In genomic region chr1:3266870-3267549, GRCh38 we compare ENCODE assay signal across 36 cellular contexts.
"Had no signal": no experiment of that assay in that cellular context is flagged by ENCODE, and none has a peak within 500 bp of the region (broad histone marks: within the 10 kb centered on the region; RNA-seq: fewer than 3 reads in every experiment).

No MANE protein-coding gene starts in this region.

- H3K9me3 ChIP-seq: ascending aorta, breast epithelium, gastrocnemius medialis, heart left ventricle had no signal

- DNase-seq: activated CD4-positive, alpha-beta memory T cell treated with anti-CD3 and anti-CD28 coated beads for 36 hours; activated CD4-positive, alpha-beta T cell treated with anti-CD3 and anti-CD28 coated beads for 36 hours; activated CD4-positive, alpha-beta T cell treated with anti-CD3 and anti-CD28 coated beads, Interleukin-2, amount 10 ng/mL, durations not matched to agents 24 days and 14 days; activated CD4-positive, CD25-positive, alpha-beta regulatory T cell; activated CD4-positive, CD25-positive, alpha-beta regulatory T cell treated with anti-CD3 and anti-CD28 coated beads, Interleukin-2, amount 50 U/mL, for 72 hours; activated CD8-positive, alpha-beta memory T cell treated with anti-CD3 and anti-CD28 coated beads, Interleukin-2, amount 10 ng/mL, durations not matched to agents 7 days and 5 days; activated CD8-positive, alpha-beta memory T cell treated with anti-CD3 and anti-CD28 coated beads, Interleukin-2, amount 50 U/mL, for 4 hours; activated CD8-positive, alpha-beta T cell treated with anti-CD3 and anti-CD28 coated beads, Interleukin-2, amount 10 ng/mL, durations not matched to agents 7 days and 5 days; activated gamma-delta T cell; activated naive CD4-positive, alpha-beta T cell; activated naive CD4-positive, alpha-beta T cell treated with anti-CD3 and anti-CD28 coated beads, Interleukin-2, amount 10 ng/mL, durations not matched to agents 7 days and 5 days; activated naive CD8-positive, alpha-beta T cell treated with anti-CD3 and anti-CD28 coated beads, Interleukin-2, amount 10 ng/mL, durations not matched to agents 7 days and 5 days; activated T-cell treated with anti-CD3 and anti-CD28 coated beads, Interleukin-2, amount 50 U/mL, for 1 hour; activated T-cell treated with anti-CD3 and anti-CD28 coated beads, Interleukin-2, amount 50 U/mL, for 48 hours; central memory CD4-positive, alpha-beta T cell; cerebellar nuclear complex; dorsolateral prefrontal cortex; effector memory CD4-positive, alpha-beta T cell; endodermal cell; foreskin keratinocyte; gastrocnemius medialis; glutamatergic neuron; heart left ventricle; T-helper 1 cell; T-helper 17 cell; T1000 had no signal

- H3K27me3 ChIP-seq: ascending aorta, cardiac muscle cell, foreskin keratinocyte had no signal

- H3K4me1 Mint-ChIP-seq: activated CD4-positive, alpha-beta T cell treated with anti-CD3 and anti-CD28 coated beads for 36 hours; activated CD4-positive, alpha-beta T cell treated with anti-CD3 and anti-CD28 coated beads, Interleukin-2, amount 10 ng/mL, durations not matched to agents 24 days and 14 days; activated CD8-positive, alpha-beta memory T cell treated with anti-CD3 and anti-CD28 coated beads, Interleukin-2, amount 10 ng/mL, durations not matched to agents 7 days and 5 days; activated naive CD4-positive, alpha-beta T cell treated with anti-CD3 and anti-CD28 coated beads, Interleukin-2, amount 10 ng/mL, durations not matched to agents 7 days and 5 days; activated naive CD8-positive, alpha-beta T cell treated with anti-CD3 and anti-CD28 coated beads, Interleukin-2, amount 10 ng/mL, durations not matched to agents 7 days and 5 days had no signal

- H3K4me1 ChIP-seq: breast epithelium, foreskin keratinocyte, gastrocnemius medialis had no signal

- H3K4me3 Mint-ChIP-seq: activated CD4-positive, alpha-beta memory T cell treated with anti-CD3 and anti-CD28 coated beads for 36 hours; activated CD4-positive, alpha-beta T cell treated with anti-CD3 and anti-CD28 coated beads for 36 hours; activated CD4-positive, alpha-beta T cell treated with anti-CD3 and anti-CD28 coated beads, Interleukin-2, amount 10 ng/mL, durations not matched to agents 24 days and 14 days; activated CD8-positive, alpha-beta memory T cell treated with anti-CD3 and anti-CD28 coated beads, Interleukin-2, amount 10 ng/mL, durations not matched to agents 7 days and 5 days; activated CD8-positive, alpha-beta T cell treated with anti-CD3 and anti-CD28 coated beads, Interleukin-2, amount 10 ng/mL, durations not matched to agents 7 days and 5 days; activated naive CD4-positive, alpha-beta T cell treated with anti-CD3 and anti-CD28 coated beads, Interleukin-2, amount 10 ng/mL, durations not matched to agents 7 days and 5 days; activated naive CD8-positive, alpha-beta T cell treated with anti-CD3 and anti-CD28 coated beads, Interleukin-2, amount 10 ng/mL, durations not matched to agents 7 days and 5 days; activated T-helper 1 cell treated with anti-CD3 and anti-CD28 coated beads, Interleukin-12 subunit alpha, Interleukin-12 subunit beta, Interleukin-2, Interleukin-4 antibody, amounts not matched to agents 30 ng/mL and 10 ng/mL and 1 ng/mL, durations not matched to agents 14 hours and 24 hours and 36 hours; dendritic cell treated with granulocyte-macrophage colony-stimulating factor and Interleukin-4, amounts not matched to agents 40 ng/mL and 50 ng/mL, for 4 days; endodermal cell; T-helper 17 cell; T-helper 2 cell treated with Interferon-gamma antibody and Interleukin-4, amounts not matched to agents 5 μg/mL and 100 μg/mL, for 36 hours had no signal

- H3K36me3 Mint-ChIP-seq: activated CD4-positive, alpha-beta memory T cell treated with anti-CD3 and anti-CD28 coated beads for 36 hours; activated CD8-positive, alpha-beta memory T cell treated with anti-CD3 and anti-CD28 coated beads, Interleukin-2, amount 10 ng/mL, durations not matched to agents 7 days and 5 days; activated naive CD4-positive, alpha-beta T cell treated with anti-CD3 and anti-CD28 coated beads, Interleukin-2, amount 10 ng/mL, durations not matched to agents 7 days and 5 days; activated naive CD4-positive, alpha-beta T cell treated with anti-CD3 and anti-CD28 coated beads, Interleukin-2, amount 50 U/mL, for 72 hours; activated naive CD8-positive, alpha-beta T cell treated with anti-CD3 and anti-CD28 coated beads, Interleukin-2, amount 10 ng/mL, durations not matched to agents 7 days and 5 days; brain had no signal

- H3K4me3 ChIP-seq: ascending aorta, breast epithelium, cardiac muscle cell, coronary artery, dorsolateral prefrontal cortex, gastrocnemius medialis, heart left ventricle had no signal

- ATAC-seq: activated CD4-positive, alpha-beta T cell treated with anti-CD3 and anti-CD28 coated beads for 36 hours; activated CD8-positive, alpha-beta memory T cell treated with anti-CD3 and anti-CD28 coated beads, Interleukin-2, amount 10 ng/mL, durations not matched to agents 7 days and 5 days; activated CD8-positive, alpha-beta T cell treated with anti-CD3 and anti-CD28 coated beads, Interleukin-2, amount 10 ng/mL, durations not matched to agents 7 days and 5 days; activated naive CD4-positive, alpha-beta T cell treated with anti-CD3 and anti-CD28 coated beads, Interleukin-2, amount 50 U/mL, for 72 hours; esophagus mucosa; foreskin keratinocyte; gastrocnemius medialis; heart left ventricle; T-helper 17 cell had no signal

- H3K27ac ChIP-seq: ascending aorta, breast epithelium, cardiac muscle cell, coronary artery, dorsolateral prefrontal cortex, foreskin keratinocyte, gastrocnemius medialis, heart left ventricle had no signal

- H3K9me3 Mint-ChIP-seq: activated CD4-positive, alpha-beta memory T cell treated with anti-CD3 and anti-CD28 coated beads for 36 hours; activated CD4-positive, alpha-beta T cell treated with anti-CD3 and anti-CD28 coated beads, Interleukin-2, amount 10 ng/mL, durations not matched to agents 24 days and 14 days; activated naive CD4-positive, alpha-beta T cell treated with anti-CD3 and anti-CD28 coated beads, Interleukin-2, amount 10 ng/mL, durations not matched to agents 7 days and 5 days; activated naive CD4-positive, alpha-beta T cell treated with anti-CD3 and anti-CD28 coated beads, Interleukin-2, amount 50 U/mL, for 72 hours; activated naive CD8-positive, alpha-beta T cell treated with anti-CD3 and anti-CD28 coated beads, Interleukin-2, amount 10 ng/mL, durations not matched to agents 7 days and 5 days; activated T-helper 1 cell treated with anti-CD3 and anti-CD28 coated beads, Interleukin-12 subunit alpha, Interleukin-12 subunit beta, Interleukin-2, Interleukin-4 antibody, amounts not matched to agents 30 ng/mL and 10 ng/mL and 1 ng/mL, durations not matched to agents 14 hours and 24 hours and 36 hours; dendritic cell treated with granulocyte-macrophage colony-stimulating factor and Interleukin-4, amounts not matched to agents 40 ng/mL and 50 ng/mL, for 4 days; endodermal cell; T-helper 2 cell treated with Interferon-gamma antibody and Interleukin-4, amounts not matched to agents 5 μg/mL and 100 μg/mL, for 36 hours had no signal

- H3K27ac Mint-ChIP-seq: activated CD4-positive, alpha-beta memory T cell treated with anti-CD3 and anti-CD28 coated beads for 36 hours; activated CD4-positive, alpha-beta T cell treated with anti-CD3 and anti-CD28 coated beads for 36 hours; activated CD4-positive, alpha-beta T cell treated with anti-CD3 and anti-CD28 coated beads, Interleukin-2, amount 10 ng/mL, durations not matched to agents 24 days and 14 days; activated CD8-positive, alpha-beta memory T cell treated with anti-CD3 and anti-CD28 coated beads, Interleukin-2, amount 10 ng/mL, durations not matched to agents 7 days and 5 days; activated CD8-positive, alpha-beta T cell treated with anti-CD3 and anti-CD28 coated beads, Interleukin-2, amount 10 ng/mL, durations not matched to agents 7 days and 5 days; activated naive CD4-positive, alpha-beta T cell treated with anti-CD3 and anti-CD28 coated beads, Interleukin-2, amount 10 ng/mL, durations not matched to agents 7 days and 5 days; activated naive CD4-positive, alpha-beta T cell treated with anti-CD3 and anti-CD28 coated beads, Interleukin-2, amount 50 U/mL, for 72 hours; activated naive CD8-positive, alpha-beta T cell treated with anti-CD3 and anti-CD28 coated beads, Interleukin-2, amount 10 ng/mL, durations not matched to agents 7 days and 5 days; activated T-helper 1 cell treated with anti-CD3 and anti-CD28 coated beads, Interleukin-12 subunit alpha, Interleukin-12 subunit beta, Interleukin-2, Interleukin-4 antibody, amounts not matched to agents 30 ng/mL and 10 ng/mL and 1 ng/mL, durations not matched to agents 14 hours and 24 hours and 36 hours; dendritic cell treated with granulocyte-macrophage colony-stimulating factor and Interleukin-4, amounts not matched to agents 40 ng/mL and 50 ng/mL, for 4 days; endodermal cell; T-helper 17 cell; T-helper 2 cell treated with Interferon-gamma antibody and Interleukin-4, amounts not matched to agents 5 μg/mL and 100 μg/mL, for 36 hours had no signal

- H3K36me3 ChIP-seq: ascending aorta, breast epithelium, cardiac muscle cell, gastrocnemius medialis, heart left ventricle had no signal

- H3K27me3 Mint-ChIP-seq: activated CD4-positive, alpha-beta T cell treated with anti-CD3 and anti-CD28 coated beads, Interleukin-2, amount 10 ng/mL, durations not matched to agents 24 days and 14 days; activated CD8-positive, alpha-beta memory T cell treated with anti-CD3 and anti-CD28 coated beads, Interleukin-2, amount 10 ng/mL, durations not matched to agents 7 days and 5 days; activated naive CD4-positive, alpha-beta T cell treated with anti-CD3 and anti-CD28 coated beads, Interleukin-2, amount 10 ng/mL, durations not matched to agents 7 days and 5 days; activated naive CD8-positive, alpha-beta T cell treated with anti-CD3 and anti-CD28 coated beads, Interleukin-2, amount 10 ng/mL, durations not matched to agents 7 days and 5 days had no signal
